Comparison of ENCODE assay signal across 9 cellular contexts in the genomic region with DNA sequence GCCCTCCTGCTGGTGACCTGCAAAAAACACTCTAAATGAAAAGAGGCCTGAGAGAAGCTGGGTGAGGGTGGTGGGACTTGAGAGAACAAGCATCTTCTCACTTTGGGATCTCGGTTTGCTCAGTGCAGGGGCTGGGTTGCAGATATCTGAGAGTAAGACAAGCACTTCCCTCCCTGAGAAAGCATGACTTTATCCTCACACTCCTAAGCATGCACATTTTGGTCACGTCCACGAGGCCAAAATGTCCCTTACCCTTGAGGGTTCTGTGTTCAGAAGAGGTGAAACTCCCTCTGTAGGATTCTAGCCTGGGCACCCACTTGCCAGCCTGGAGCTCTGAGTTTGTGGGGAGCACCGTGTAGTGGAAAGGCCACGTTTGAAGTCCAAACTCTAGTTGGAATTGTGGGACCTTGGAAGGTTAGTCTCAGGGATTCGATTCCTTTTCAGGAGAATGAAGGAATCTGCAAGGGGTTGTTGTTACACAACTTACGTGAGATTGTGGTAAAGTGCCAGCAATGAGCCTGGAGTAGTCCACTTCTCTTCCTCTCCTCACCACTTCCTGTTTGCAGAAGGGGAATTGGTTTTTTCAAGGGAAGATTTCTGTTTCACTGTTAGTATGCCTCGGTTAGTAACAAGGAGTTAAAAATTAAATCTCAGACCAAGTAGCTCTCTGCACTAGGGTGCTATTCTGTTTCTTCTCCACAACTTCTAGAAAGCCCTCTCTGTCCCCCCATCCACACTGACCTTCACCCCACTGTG. TPM values are rescaled to one million over a fixed set of nuclear protein-coding genes. Genes with fewer than 3 reads are reported as not detected.
DNase-seq lines count a peak whose midpoint lies in the region; ATAC-seq lines count a peak whose summit lies in the region.
"Had no signal": no experiment of that assay in that cellular context is flagged by ENCODE, and none has a peak within 500 bp of the region (broad histone marks: within the 10 kb centered on the region; RNA-seq: fewer than 3 reads in every experiment).

No MANE protein-coding gene starts in this region.

- no peaks in the 10 kb centered on the region for H3K9me3 Mint-ChIP-seq in activated CD4-positive, alpha-beta memory T cell treated with anti-CD3 and anti-CD28 coated beads, Interleukin-2, amount 10 ng/mL, durations not matched to agents 7 days and 5 days
- no peaks in the 10 kb centered on the region for H3K9me3 Mint-ChIP-seq in activated CD4-positive, alpha-beta memory T cell treated with anti-CD3 and anti-CD28 coated beads for 36 hours
- H3K9me3 Mint-ChIP-seq in activated T-helper 17 cell treated with anti-CD3 and anti-CD28 coated beads, Interleukin-2, amount 50 U/mL, for 72 hours: no peaks in the 10 kb centered on the region

- peak; percentile 46 for ATAC-seq in HG03159 (IDR thresholded peaks at IDR 0.05; ENCODE audit: unreplicated experiment)
- peak; percentile 73 for ATAC-seq in activated T-helper 17 cell treated with anti-CD3 and anti-CD28 coated beads, Interleukin-2, amount 50 U/mL, for 72 hours (replicated peaks)
- ATAC-seq in sciatic nerve: peak; percentile 60

- POLR2A ChIA-PET in activated CD4-positive, alpha-beta memory T cell treated with anti-CD3 and anti-CD28 coated beads, Interleukin-2, amount 10 ng/mL, durations not matched to agents 7 days and 5 days (lab: Charles Lee): interaction anchor here (1.2 kb wide), 1 partner anchor 14 kb away, joined by 3 read pairs; no protein-coding TSS in a partner anchor
- POLR2A ChIA-PET in activated CD4-positive, alpha-beta memory T cell treated with anti-CD3 and anti-CD28 coated beads for 36 hours (lab: Charles Lee): interaction anchor here (0.6 kb wide), 1 partner anchor 164 kb away, joined by 3 read pairs; no protein-coding TSS in a partner anchor

- intact Hi-C loops in activated CD4-positive, alpha-beta memory T cell treated with anti-CD3 and anti-CD28 coated beads for 36 hours (cut with micrococcal nuclease): no loop called here
- intact Hi-C loops in sciatic nerve (cut with DNase I): no loop called here

- peaks cover 25% of the 10 kb centered on the region for H3K27me3 Mint-ChIP-seq in activated CD4-positive, alpha-beta memory T cell treated with anti-CD3 and anti-CD28 coated beads, Interleukin-2, amount 10 ng/mL, durations not matched to agents 7 days and 5 days
- peaks cover 7% of the 10 kb centered on the region for H3K27me3 Mint-ChIP-seq in activated CD4-positive, alpha-beta memory T cell treated with anti-CD3 and anti-CD28 coated beads for 36 hours
- peaks cover 14% of the 10 kb centered on the region for H3K27me3 Mint-ChIP-seq in activated T-helper 17 cell treated with anti-CD3 and anti-CD28 coated beads, Interleukin-2, amount 50 U/mL, for 72 hours

- H3K4me3 Mint-ChIP-seq in activated CD4-positive, alpha-beta memory T cell treated with anti-CD3 and anti-CD28 coated beads, Interleukin-2, amount 10 ng/mL, durations not matched to agents 7 days and 5 days: no peak overlapping the region
- H3K4me3 Mint-ChIP-seq in activated CD4-positive, alpha-beta memory T cell treated with anti-CD3 and anti-CD28 coated beads for 36 hours: no peak overlapping the region
- peak overlapping the region; percentile 26 for H3K4me3 Mint-ChIP-seq in activated T-helper 17 cell treated with anti-CD3 and anti-CD28 coated beads, Interleukin-2, amount 50 U/mL, for 72 hours

- H3K4me1 Mint-ChIP-seq in activated CD4-positive, alpha-beta memory T cell treated with anti-CD3 and anti-CD28 coated beads, Interleukin-2, amount 10 ng/mL, durations not matched to agents 7 days and 5 days: peaks cover 36% of the 10 kb centered on the region
- peaks cover 27% of the 10 kb centered on the region for H3K4me1 Mint-ChIP-seq in activated CD4-positive, alpha-beta memory T cell treated with anti-CD3 and anti-CD28 coated beads for 36 hours (ENCODE audit: low read depth)
- peaks cover 13% of the 10 kb centered on the region for H3K4me1 Mint-ChIP-seq in activated T-helper 17 cell treated with anti-CD3 and anti-CD28 coated beads, Interleukin-2, amount 50 U/mL, for 72 hours

- peak overlapping the region; percentile 56 for H3K27ac Mint-ChIP-seq in activated CD4-positive, alpha-beta memory T cell treated with anti-CD3 and anti-CD28 coated beads, Interleukin-2, amount 10 ng/mL, durations not matched to agents 7 days and 5 days
- H3K27ac Mint-ChIP-seq in activated CD4-positive, alpha-beta memory T cell treated with anti-CD3 and anti-CD28 coated beads for 36 hours: no peak overlapping the region
- H3K27ac Mint-ChIP-seq in activated T-helper 17 cell treated with anti-CD3 and anti-CD28 coated beads, Interleukin-2, amount 50 U/mL, for 72 hours: peak overlapping the region; percentile 31

- DNase-seq in activated CD4-positive, alpha-beta memory T cell treated with anti-CD3 and anti-CD28 coated beads, Interleukin-2, amount 10 ng/mL, durations not matched to agents 7 days and 5 days: no peak
- no peak for DNase-seq in activated CD4-positive, alpha-beta memory T cell treated with anti-CD3 and anti-CD28 coated beads for 36 hours
- DNase-seq in sciatic nerve (ENCODE audit: low spot score) (no peak), mucosa of gallbladder (ENCODE audit: low spot score) (no peak), NCI-H146 treated with DMSO at 0.1 percent for 48 hours (lab: John Stamatoyannopoulos, UW; ENCODE audit: unreplicated experiment) (no peak)
- no peak for DNase-seq in activated effector memory CD4-positive, alpha-beta T cell treated with anti-CD3 and anti-CD28 coated beads, Interleukin-2, amount 50 U/mL, for 16 hours
- DNase-seq: Karpas-422 had no signal

- CTCF ChIA-PET in activated CD4-positive, alpha-beta memory T cell treated with anti-CD3 and anti-CD28 coated beads, Interleukin-2, amount 10 ng/mL, durations not matched to agents 7 days and 5 days (lab: Charles Lee): interaction anchor here (0.7 to 1.1 kb wide), 2 partner anchors 38 to 241 kb away, joined by 3 read pairs; no protein-coding TSS in a partner anchor
- CTCF ChIA-PET in activated CD4-positive, alpha-beta memory T cell treated with anti-CD3 and anti-CD28 coated beads for 36 hours (lab: Charles Lee): interaction anchor here (1.0 to 1.3 kb wide), 3 partner anchors 13 to 100 kb away, joined by 3 to 4 read pairs (median 3); no protein-coding TSS in a partner anchor

- H3K36me3 Mint-ChIP-seq in activated CD4-positive, alpha-beta memory T cell treated with anti-CD3 and anti-CD28 coated beads, Interleukin-2, amount 10 ng/mL, durations not matched to agents 7 days and 5 days (ENCODE audit: low read depth): no peaks in the 10 kb centered on the region
- H3K36me3 Mint-ChIP-seq in activated CD4-positive, alpha-beta memory T cell treated with anti-CD3 and anti-CD28 coated beads for 36 hours: no peaks in the 10 kb centered on the region
- no peaks in the 10 kb centered on the region for H3K36me3 Mint-ChIP-seq in activated T-helper 17 cell treated with anti-CD3 and anti-CD28 coated beads, Interleukin-2, amount 50 U/mL, for 72 hours (ENCODE audit: low read depth)

RNA-seq across cellular contexts. Expression of gene FCAMR, which starts 3.0 kb away (rescaled TPM):
- not detected for total RNA-seq in activated CD4-positive, alpha-beta memory T cell treated with anti-CD3 and anti-CD28 coated beads, Interleukin-2, amount 10 ng/mL, durations not matched to agents 7 days and 5 days
- not detected for total RNA-seq in activated CD4-positive, alpha-beta memory T cell treated with anti-CD3 and anti-CD28 coated beads for 36 hours
- not detected for total RNA-seq in activated T-helper 17 cell treated with anti-CD3 and anti-CD28 coated beads, Interleukin-2, amount 50 U/mL, for 72 hours
- total RNA-seq in sciatic nerve (not detected), mucosa of gallbladder (0.46 TPM)

RNA-seq across cellular contexts. Expression of gene PIGR, which starts 21.0 kb away (rescaled TPM):
- total RNA-seq in activated CD4-positive, alpha-beta memory T cell treated with anti-CD3 and anti-CD28 coated beads, Interleukin-2, amount 10 ng/mL, durations not matched to agents 7 days and 5 days: not detected
- under 1 TPM; 0.10 TPM for total RNA-seq in activated CD4-positive, alpha-beta memory T cell treated with anti-CD3 and anti-CD28 coated beads for 36 hours
- under 1 TPM in 1 of 2 donors, not detected in 1; 0.34 TPM for total RNA-seq in activated T-helper 17 cell treated with anti-CD3 and anti-CD28 coated beads, Interleukin-2, amount 50 U/mL, for 72 hours
- 0.49 TPM for total RNA-seq in sciatic nerve
- 2,875 TPM for total RNA-seq in mucosa of gallbladder

RNA-seq across cellular contexts. Expression of gene FCMR, which starts 45.5 kb away (rescaled TPM):
- total RNA-seq in activated CD4-positive, alpha-beta memory T cell treated with anti-CD3 and anti-CD28 coated beads, Interleukin-2, amount 10 ng/mL, durations not matched to agents 7 days and 5 days: 100 to 1,000 TPM; 117 to 121 TPM
- total RNA-seq in activated CD4-positive, alpha-beta memory T cell treated with anti-CD3 and anti-CD28 coated beads for 36 hours: 10 to 100 TPM; 65.7 to 73.0 TPM
- total RNA-seq in activated T-helper 17 cell treated with anti-CD3 and anti-CD28 coated beads, Interleukin-2, amount 50 U/mL, for 72 hours: 10 to 100 TPM; 22.7 to 74.0 TPM
- 5.0 TPM for total RNA-seq in sciatic nerve
- total RNA-seq in mucosa of gallbladder: 8.0 TPM

Comparison
In these comparisons a context has a peak if more than half of its experiments do, and no peak if none do; other contexts are left out.
1. RNA of gene PIGR, which starts 21.0 kb away (total RNA-seq): 2,875 TPM in mucosa of gallbladder (single experiment); 0.49 TPM in sciatic nerve (single experiment), 0.34 TPM in activated T-helper 17 cell treated with anti-CD3 and anti-CD28 coated beads, Interleukin-2, amount 50 U/mL, for 72 hours, 0.10 TPM in activated CD4-positive, alpha-beta memory T cell treated with anti-CD3 and anti-CD28 coated beads for 36 hours and not detected in activated CD4-positive, alpha-beta memory T cell treated with anti-CD3 and anti-CD28 coated beads, Interleukin-2, amount 10 ng/mL, durations not matched to agents 7 days and 5 days; every median in the first group is over 1,000 times any median in the second.
2. Peak in every context shown above with its lines, with median percentiles within 50 percentile points of each other: ATAC-seq.